ENCODE assay signal across 9 cellular contexts in the genomic region with DNA sequence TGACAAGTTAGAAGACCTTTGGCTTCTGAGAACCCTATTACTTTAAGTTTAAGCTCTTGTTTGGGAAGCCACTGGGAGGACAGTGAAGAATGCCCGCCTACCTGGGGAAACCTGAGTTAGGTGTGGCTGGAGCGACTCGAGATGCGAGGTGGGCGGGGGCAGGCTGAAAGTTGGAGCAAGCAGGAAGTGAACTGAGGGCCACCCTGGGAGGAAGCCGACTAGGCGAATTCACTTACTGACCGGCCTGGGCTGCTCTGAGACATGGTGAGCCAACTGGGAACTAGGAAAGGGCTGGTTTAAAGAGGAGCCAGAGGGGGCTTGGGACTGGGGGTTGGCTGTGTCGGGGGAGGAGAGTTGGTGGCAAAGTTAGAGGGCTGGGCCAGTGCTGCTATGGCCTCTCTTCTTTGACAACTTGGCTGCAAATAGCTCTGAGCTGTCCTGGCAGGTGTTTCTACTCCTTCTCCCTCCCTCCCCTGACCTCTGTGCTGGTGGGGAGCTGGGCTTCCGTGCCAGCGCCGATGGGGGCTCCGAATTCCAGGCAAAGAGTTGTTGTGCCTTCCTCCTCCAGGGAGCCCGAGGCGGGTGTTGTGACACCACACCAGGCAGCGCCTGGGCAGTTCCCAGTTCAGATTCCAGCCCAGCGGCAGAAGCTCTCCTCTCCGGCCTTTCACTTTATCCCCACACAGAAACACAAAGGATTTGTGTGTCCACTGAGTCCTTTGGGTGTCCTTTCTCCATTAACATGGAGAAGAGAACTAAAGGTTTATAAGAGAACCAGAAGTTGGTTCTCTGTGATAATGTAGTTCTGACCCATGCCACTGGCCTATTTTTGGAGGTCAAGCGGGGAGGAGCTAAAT. TPM values are rescaled to one million over a fixed set of nuclear protein-coding genes. Genes with fewer than 3 reads are reported as not detected.
DNase-seq lines count a peak whose midpoint lies in the region; ATAC-seq, FAIRE-seq and TF ChIP-seq lines count a peak whose summit lies in the region.
"Had no signal": no experiment of that assay in that cellular context is flagged by ENCODE, and none has a peak within 500 bp of the region (broad histone marks: within the 10 kb centered on the region; RNA-seq: fewer than 3 reads in every experiment).

A gene (plus strand): TSS at position 201 of the 857 bp plus-strand sequence. CDS start 61 bp downstream, at position 262.

- FAIRE-seq in HepG2 (lab: Jason Lieb, UNC) = peak; percentile 15
- no peak for FAIRE-seq in H54 (lab: Jason Lieb, UNC)
- FAIRE-seq: A204.1 had no signal

- intact Hi-C loops in HepG2 (cut with micrococcal nuclease; ENCODE audit: unreplicated experiment) = loop anchor here (1.0 to 2.0 kb wide), 3 partner anchors 8 to 25 kb away; a partner anchor contains a TSS

- peaks cover 0 to 7% of the 10 kb centered on the region in 2 experiments; a peak in 4 of 5 replicates for H3K36me3 ChIP-seq in HepG2 (replicated peaks in 1 of 2; ENCODE audit: control insufficient read depth in 1 of 2, insufficient read depth in 2 of 2, low read length in 2 of 2)

- peaks cover 0 to 3% of the 10 kb centered on the region in 2 experiments; a peak in 2 of 5 replicates for H3K27me3 ChIP-seq in HepG2 (ENCODE audit: control insufficient read depth in 1 of 2, insufficient read depth in 2 of 2, low read length in 2 of 2)

- H3K4me1 ChIP-seq in HepG2 (ENCODE audit: insufficient read depth, low read length) = peaks cover 58% of the 10 kb centered on the region

- TF ChIP-seq EP300 in HepG2 (IDR thresholded peaks at IDR 0.05; ENCODE audit: low read depth in 2 of 2, low read length in 2 of 2) (no peak), HepG2 (CRISPR knock-in tag; IDR thresholded peaks at IDR 0.05; ENCODE audit: borderline replicate concordance) (no peak)

- no peak; the same call in 1 of the 2 replicates for TF ChIP-seq RAD21 in HepG2 (CRISPR knock-in tag; IDR thresholded peaks at IDR 0.05)

- H3K9ac ChIP-seq in HepG2 (ENCODE audit: insufficient read depth, low read depth, low read length) = peak within 1 kb of the TSS; percentile 80

- DNase-seq in NCI-H2029 (lab: John Stamatoyannopoulos, UW) (peak; percentile 39), NCI-H2029 treated with DMSO at 0.1 percent for 48 hours (lab: John Stamatoyannopoulos, UW) (no peak), T-helper 2 cell (peak; percentile 39 to 74 (median 48)), T47D (ENCODE audit: low read depth in 1 of 2, low spot score in 1 of 2) (peak; percentile 69 to 86), HepG2 (ENCODE audit: low spot score) (peak; percentile 44), H54 (ENCODE audit: insufficient read length, low spot score) (no peak)
- DNase-seq in stimulated activated CD8-positive, alpha-beta memory T cell treated with anti-CD3 and anti-CD28 coated beads, Interleukin-12 subunit alpha, Interleukin-12 subunit beta, amount 100 ng/mL, for 1 hour (ENCODE audit: low read depth) = peak; percentile 49

- BruUV-seq in HepG2 (replicated peaks; lab: Mats Ljungman, UMichigan) = no TSS peak

- ATAC-seq in HG03469 (IDR thresholded peaks at IDR 0.05; ENCODE audit: unreplicated experiment) (peak; percentile 47), HepG2 (peak; percentile 86)

- CTCF ChIA-PET in HepG2 (lab: Yijun Ruan, JAX; ENCODE audit: low intra/inter-chr PET ratio, low total read pairs) = no interaction called here

- peak within 1 kb of the TSS; percentile 84 for H2AFZ ChIP-seq in HepG2 (ENCODE audit: low read length)

- H3K4me3 ChIP-seq in HepG2 (replicated peaks in 1 of 3; ENCODE audit: insufficient read depth in 1 of 3, low read depth in 2 of 3, low read length in 3 of 3) = peak within 1 kb of the TSS; percentile 79 to 90 (median 87)

- peak within 1 kb of the TSS; percentile 64 for H3K27ac ChIP-seq in HepG2 (ENCODE audit: extremely low read length, insufficient read depth, low read length)

- peaks cover 12% of the 10 kb centered on the region for H3K79me2 ChIP-seq in HepG2 (ENCODE audit: insufficient read depth, low read length)

- H3K4me2 ChIP-seq in HepG2 (ENCODE audit: low read depth, low read length) = peak within 1 kb of the TSS; percentile 95

- peak; percentile 41 to 69; a peak in 3 of 4 replicates for TF ChIP-seq POLR2A in HepG2 (IDR thresholded peaks at IDR 0.05; ENCODE audit: insufficient read depth in 1 of 2, low read depth in 2 of 2, low read length in 2 of 2)
- TF ChIP-seq POLR2A in H54 (IDR thresholded peaks at IDR 0.05; ENCODE audit: low read depth, low read length) = no peak

- in situ Hi-C loops in T47D (cut with HindIII; ENCODE audit: low pct_unique_long_range_greater_than_20kb, low sequenced_read_pairs) (no loop called here), HepG2 (cut with HindIII; ENCODE audit: extremely low pct_ligation_motif_present, low pct_unique_long_range_greater_than_20kb) (no loop called here)

- POLR2A ChIA-PET in HepG2 (lab: Yijun Ruan, JAX) = interaction anchor here (0.7 to 12.7 kb wide), 23 partner anchors 8 to 178 kb away, joined by 3 to 201 read pairs (median 8); a partner anchor contains a TSS

- no peaks in the 10 kb centered on the region for H4K20me1 ChIP-seq in HepG2 (ENCODE audit: insufficient read depth, low read length)

- 2% methylated on average over 19 of the region's 19 CpGs for WGBS in HepG2 (ENCODE audit: low lambda C conversion rate)

- H3K9me3 ChIP-seq in HepG2 (ENCODE audit: low read length) = no peaks in the 10 kb centered on the region

- TF ChIP-seq CTCF in HepG2 (CRISPR knock-in tag; IDR thresholded peaks at IDR 0.05) = no peak

TF ChIP-seq in HepG2, 621 proteins besides CTCF, POLR2A, EP300 and RAD21 (continues in another document):
- TF ChIP-seq, protein P1, sequence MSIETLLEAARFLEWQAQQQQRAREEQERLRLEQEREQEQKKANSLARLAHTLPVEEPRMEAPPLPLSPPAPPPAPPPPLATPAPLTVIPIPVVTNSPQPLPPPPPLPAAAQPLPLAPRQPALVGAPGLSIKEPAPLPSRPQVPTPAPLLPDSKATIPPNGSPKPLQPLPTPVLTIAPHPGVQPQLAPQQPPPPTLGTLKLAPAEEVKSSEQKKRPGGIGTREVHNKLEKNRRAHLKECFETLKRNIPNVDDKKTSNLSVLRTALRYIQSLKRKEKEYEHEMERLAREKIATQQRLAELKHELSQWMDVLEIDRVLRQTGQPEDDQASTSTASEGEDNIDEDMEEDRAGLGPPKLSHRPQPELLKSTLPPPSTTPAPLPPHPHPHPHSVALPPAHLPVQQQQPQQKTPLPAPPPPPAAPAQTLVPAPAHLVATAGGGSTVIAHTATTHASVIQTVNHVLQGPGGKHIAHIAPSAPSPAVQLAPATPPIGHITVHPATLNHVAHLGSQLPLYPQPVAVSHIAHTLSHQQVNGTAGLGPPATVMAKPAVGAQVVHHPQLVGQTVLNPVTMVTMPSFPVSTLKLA (IDR thresholded peaks at IDR 0.05) = no peak
- TF ChIP-seq LCORL (IDR thresholded peaks at IDR 0.05) = no peak
- TF ChIP-seq LCORL (CRISPR knock-in tag; IDR thresholded peaks at IDR 0.05) = no peak
- peak; percentile 20; the same call in 1 of the 2 replicates for TF ChIP-seq ZNF7 (CRISPR knock-in tag; IDR thresholded peaks at IDR 0.05)
- no peak for TF ChIP-seq MAFF (IDR thresholded peaks at IDR 0.05; ENCODE audit: low read depth, low read length)
- no peak for TF ChIP-seq REPIN1 (CRISPR knock-in tag; IDR thresholded peaks at IDR 0.05; ENCODE audit: borderline replicate concordance, low read depth)
- TF ChIP-seq GABPA (IDR thresholded peaks at IDR 0.05; ENCODE audit: low read depth, low read length) = no peak
- peak; percentile 66 for TF ChIP-seq GABPA (CRISPR knock-in tag; IDR thresholded peaks at IDR 0.05; ENCODE audit: low read depth)
- TF ChIP-seq ZNF382 (CRISPR knock-in tag; IDR thresholded peaks at IDR 0.05; ENCODE audit: borderline replicate concordance) = no peak
- no peak for TF ChIP-seq ZNF354B (CRISPR knock-in tag; IDR thresholded peaks at IDR 0.05)
- TF ChIP-seq ZNF251 (CRISPR knock-in tag; IDR thresholded peaks at IDR 0.05) = no peak

RNA-seq across cellular contexts. Expression of the gene that starts here (rescaled TPM):
- total RNA-seq in HepG2 (2016; rRNA removed; fragmentation: Illumina TruSeq; extraction: Trizol) = 83.3 and 97.0 TPM in 2 replicates
- total RNA-seq in HepG2 (2016; cell fraction: cytosol; rRNA removed; fragmentation: Illumina TruSeq; extraction: Trizol; ENCODE audit: low read depth) = 33.0 and 34.9 TPM in 2 replicates
- 91.8 and 96.6 TPM in 2 replicates for total RNA-seq in HepG2 (2016; cell fraction: insoluble cytoplasmic fraction; rRNA removed; fragmentation: Illumina TruSeq; extraction: Trizol)
- total RNA-seq in HepG2 (2016; cell fraction: membrane; rRNA removed; fragmentation: Illumina TruSeq; extraction: Trizol) = 38.7 and 40.7 TPM in 2 replicates
- 36.3 and 40.3 TPM in 2 replicates for total RNA-seq in HepG2 (2016; cell fraction: nucleus; rRNA removed; fragmentation: Illumina TruSeq; extraction: Trizol)
- 151 and 157 TPM in 2 replicates for polyA plus RNA-seq in HepG2 (2011; rRNA removed)
- 149 and 196 TPM in 2 replicates for polyA plus RNA-seq in HepG2 (2011; cell fraction: cytosol; rRNA removed)
- 67.9 and 94.0 TPM in 2 replicates for polyA plus RNA-seq in HepG2 (2011; cell fraction: nucleus; rRNA removed)
- 146 and 149 TPM in 2 replicates for polyA plus RNA-seq in HepG2 (2012)
- polyA plus RNA-seq in HepG2 (2016; cell fraction: cytosol; fragmentation: Illumina TruSeq; extraction: Trizol; ENCODE audit: low read depth) = 45.1 and 52.0 TPM in 2 replicates
- 141 and 157 TPM in 2 replicates for polyA plus RNA-seq in HepG2 (2016; cell fraction: insoluble cytoplasmic fraction; fragmentation: Illumina TruSeq; extraction: Trizol; ENCODE audit: low read depth)
- 48.0 and 51.7 TPM in 2 replicates for polyA plus RNA-seq in HepG2 (2016; cell fraction: membrane; fragmentation: Illumina TruSeq; extraction: Trizol; ENCODE audit: low read depth)
- polyA plus RNA-seq in HepG2 (2016; cell fraction: nucleus; fragmentation: Illumina TruSeq; extraction: Trizol; ENCODE audit: insufficient read depth, low read depth) = 89.3 and 90.1 TPM in 2 replicates
- 33.8 and 60.6 TPM in 2 replicates for polyA minus RNA-seq in HepG2 (2011; rRNA and poly(A)+ RNA removed; ENCODE audit: low replicate concordance)
- polyA minus RNA-seq in HepG2 (2011; cell fraction: cytosol; rRNA and poly(A)+ RNA removed) = 17.8 and 20.1 TPM in 2 replicates
- polyA minus RNA-seq in HepG2 (2011; cell fraction: nucleus; rRNA and poly(A)+ RNA removed) = 16.2 and 24.6 TPM in 2 replicates

Comparison
In these comparisons a context has a peak if more than half of its experiments do, and no peak if none do; other contexts are left out.
1. DNase-seq: peak in NCI-H2029 (single experiment), T-helper 2 cell (5 of 5), T47D (2 of 2), HepG2 (single experiment) and stimulated activated CD8-positive, alpha-beta memory T cell treated with anti-CD3 and anti-CD28 coated beads, Interleukin-12 subunit alpha, Interleukin-12 subunit beta, amount 100 ng/mL, for 1 hour (single experiment); none in NCI-H2029 treated with DMSO at 0.1 percent for 48 hours (single experiment) and H54 (single experiment).